In the genomic region with DNA sequence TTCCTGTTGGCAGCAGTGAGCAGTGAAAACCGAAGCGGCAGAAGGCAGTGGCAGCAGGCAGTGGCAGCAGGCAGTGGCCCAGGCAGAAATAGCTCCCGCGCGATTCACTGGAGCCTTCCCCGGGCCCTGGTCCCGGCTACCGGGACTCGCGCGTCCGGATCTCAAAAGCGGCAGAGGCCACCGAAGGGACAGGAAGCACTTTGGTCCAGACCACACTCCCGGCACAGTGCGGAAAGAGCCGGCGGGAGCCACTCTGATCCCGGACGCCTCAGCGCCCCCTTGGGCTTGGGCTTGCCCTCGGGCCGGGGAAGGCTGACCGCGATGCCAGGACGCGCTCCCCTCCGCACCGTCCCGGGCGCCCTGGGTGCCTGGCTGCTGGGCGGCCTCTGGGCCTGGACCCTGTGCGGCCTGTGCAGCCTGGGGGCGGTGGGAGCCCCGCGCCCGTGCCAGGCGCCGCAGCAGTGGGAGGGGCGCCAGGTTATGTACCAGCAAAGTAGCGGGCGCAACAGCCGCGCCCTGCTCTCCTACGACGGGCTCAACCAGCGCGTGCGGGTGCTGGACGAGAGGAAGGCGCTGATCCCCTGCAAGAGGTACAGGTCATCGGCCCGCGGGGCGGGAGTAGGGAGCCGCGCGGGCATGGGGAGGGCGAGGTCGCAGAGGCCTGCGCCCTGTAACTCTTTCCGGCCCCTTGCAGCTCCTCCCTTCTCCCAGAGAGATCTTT, we compare ENCODE assay signal across 8 cellular contexts. TPM values are rescaled to one million over a fixed set of nuclear protein-coding genes. Genes with fewer than 3 reads are reported as not detected.
A peak's percentile ranks its signal among the peaks of the same experiment; 100 is the strongest.
DNase-seq lines count a peak whose midpoint lies in the region; ATAC-seq and TF ChIP-seq lines count a peak whose summit lies in the region.

A gene (plus strand): TSS at position 22 of the 721 bp plus-strand sequence. CDS start 300 bp downstream, at position 322.

- H3K9ac ChIP-seq in NT2/D1 (ENCODE audit: insufficient read length, low read depth): peak within 1 kb of the TSS; percentile 84
- H3K9ac ChIP-seq in iPS-20b (ENCODE audit: low read depth, low read length): peak within 1 kb of the TSS; percentile 79; the same call in 1 of the 2 replicates

- peak within 1 kb of the TSS; percentile 48 for H3K4me3 ChIP-seq in CD8-positive, alpha-beta T cell (ENCODE audit: low read depth, low read length)
- H3K4me3 ChIP-seq in NT2/D1 (ENCODE audit: insufficient read length, low read depth): peak within 1 kb of the TSS; percentile 74
- peak within 1 kb of the TSS; percentile 74 to 93 for H3K4me3 ChIP-seq in body of pancreas
- peak within 1 kb of the TSS; percentile 86 for H3K4me3 ChIP-seq in iPS-20b (ENCODE audit: low read length)
- peak within 1 kb of the TSS; percentile 49 for H3K4me3 ChIP-seq in skeletal muscle cell (ENCODE audit: low read depth, low read length)

- no peak within 1 kb of the TSS for H3K27ac ChIP-seq in CD8-positive, alpha-beta T cell (ENCODE audit: low read depth, low read length)
- H3K27ac ChIP-seq in body of pancreas (peak within 1 kb of the TSS; percentile 91 to 96 (median 93)), iPS-20b (ENCODE audit: low read length) (no peak within 1 kb of the TSS)

- peaks cover 4% of the 10 kb centered on the region for H3K27me3 ChIP-seq in CD8-positive, alpha-beta T cell (ENCODE audit: insufficient read depth, low read length)
- H3K27me3 ChIP-seq in NT2/D1 (ENCODE audit: insufficient read depth, insufficient read length) (peaks cover 47% of the 10 kb centered on the region), body of pancreas (peaks cover 0 to under 1% of the 10 kb centered on the region in 2 donors), iPS-20b (ENCODE audit: insufficient read depth, low read length) (peaks cover 58% of the 10 kb centered on the region)

- in situ Hi-C loops in GM18951 (cut with MboI; ENCODE audit: low sequenced_read_pairs, unreplicated experiment): loop anchor here (25.0 kb wide), 2 partner anchors 292 to 417 kb away; no protein-coding TSS in a partner anchor

- H3K4me1 Mint-ChIP-seq in CD8-positive, alpha-beta T cell (ENCODE audit: low read depth): peaks cover 19% of the 10 kb centered on the region

- TF ChIP-seq CTCF in CD8-positive, alpha-beta T cell (IDR thresholded peaks at IDR 0.05): no peak
- peak in 4 of 7 experiments; percentile 5 to 73 (median 54) for TF ChIP-seq CTCF in body of pancreas (IDR thresholded peaks at IDR 0.05)

- H3K27me3 Mint-ChIP-seq in CD8-positive, alpha-beta T cell (ENCODE audit: low read depth): peaks cover 45% of the 10 kb centered on the region

- CTCF ChIA-PET in CD8-positive, alpha-beta T cell (lab: Charles Lee): no interaction called here

- POLR2A ChIA-PET in CD8-positive, alpha-beta T cell (lab: Charles Lee): no interaction called here

- TF ChIP-seq POLR2A in GM18951 (IDR thresholded peaks at IDR 0.05; ENCODE audit: extremely low read depth, insufficient read depth, insufficient read length) (peak; percentile 62), body of pancreas (IDR thresholded peaks at IDR 0.05) (peak; percentile 51 to 88 (median 87))

- WGBS in body of pancreas, 2 donors: 0 to 1% methylated on average over 18 to 62 of the region's 62 CpGs

- peak in 6 of 7 experiments; percentile 7 to 52 (median 18) for DNase-seq in CD8-positive, alpha-beta T cell
- peak; percentile 39 for DNase-seq in NT2/D1 (ENCODE audit: low read depth, low spot score)
- peak; percentile 75 to 87 (median 84) for DNase-seq in body of pancreas
- DNase-seq in skeletal muscle cell (ENCODE audit: low read depth): no peak
- no peak for DNase-seq in T-helper 9 cell

- H3K9me3 Mint-ChIP-seq in CD8-positive, alpha-beta T cell: peaks cover 5% of the 10 kb centered on the region

- H3K4me1 ChIP-seq in CD8-positive, alpha-beta T cell (ENCODE audit: insufficient read depth, low read length): peaks cover 4% of the 10 kb centered on the region
- H3K4me1 ChIP-seq in NT2/D1 (ENCODE audit: insufficient read depth, insufficient read length) (peaks cover 5% of the 10 kb centered on the region), body of pancreas (peaks cover 48% of the 10 kb centered on the region), iPS-20b (ENCODE audit: insufficient read depth, low read length) (no peaks in the 10 kb centered on the region; the same call in 1 of the 2 replicates)

- ATAC-seq in CD8-positive, alpha-beta T cell: peak; percentile 45
- ATAC-seq in HG03442 (IDR thresholded peaks at IDR 0.05; ENCODE audit: unreplicated experiment) (peak; percentile 48), body of pancreas (peak; percentile 82)

- peak within 1 kb of the TSS; percentile 83 for H3K4me3 Mint-ChIP-seq in CD8-positive, alpha-beta T cell

- H3K36me3 Mint-ChIP-seq in CD8-positive, alpha-beta T cell: no peaks in the 10 kb centered on the region

- intact Hi-C loops in CD8-positive, alpha-beta T cell (cut with DNase I, micrococcal nuclease): no loop called here
- intact Hi-C loops in body of pancreas (cut with DNase I): no loop called here

- H3K9me3 ChIP-seq in CD8-positive, alpha-beta T cell (ENCODE audit: low read length): no peaks in the 10 kb centered on the region
- H3K9me3 ChIP-seq in NT2/D1 (ENCODE audit: insufficient read depth, low read length): 0 out of 2 replicates have a peak, but pooled peaks cover 8% of the 10 kb centered on the region
- no peaks in the 10 kb centered on the region for H3K9me3 ChIP-seq in body of pancreas
- H3K9me3 ChIP-seq in iPS-20b (ENCODE audit: insufficient read depth, low read depth, low read length): peaks cover 5% of the 10 kb centered on the region; the same call in 1 of the 2 replicates

- H3K36me3 ChIP-seq in CD8-positive, alpha-beta T cell (ENCODE audit: insufficient read depth, low read length): no peaks in the 10 kb centered on the region
- H3K36me3 ChIP-seq in NT2/D1 (ENCODE audit: insufficient read depth, insufficient read length, low read length): peaks cover 12% of the 10 kb centered on the region
- no peaks in the 10 kb centered on the region for H3K36me3 ChIP-seq in body of pancreas (replicated peaks in 1 of 2; ENCODE audit: insufficient read depth in 1 of 2, low read depth in 2 of 2)
- H3K36me3 ChIP-seq in iPS-20b (ENCODE audit: insufficient read depth, low read depth, low read length): no peaks in the 10 kb centered on the region

- no peak within 1 kb of the TSS for H3K27ac Mint-ChIP-seq in CD8-positive, alpha-beta T cell

RNA-seq across cellular contexts. Expression of the gene that starts here (rescaled TPM):
- under 1 TPM in 1 of 2 experiments, not detected in 1; 0.42 TPM for total RNA-seq in CD8-positive, alpha-beta T cell
- total RNA-seq in body of pancreas: 10 to 100 TPM; 17.6 to 24.7 TPM

Comparison
In these comparisons a context has a peak if more than half of its experiments do, and no peak if none do; other contexts are left out.
1. RNA of the gene that starts here (total RNA-seq): 17.6 to 24.7 TPM in body of pancreas; 0.42 TPM in CD8-positive, alpha-beta T cell; every median in the first group is over 10 times any median in the second.
2. Peak in DNase-seq, ATAC-seq and H3K4me3 ChIP-seq in CD8-positive, alpha-beta T cell; RNA of the gene not detected or under 1 TPM.
3. DNase-seq: peak in NT2/D1 (single experiment) and body of pancreas (4 of 4); none in skeletal muscle cell (single experiment) and T-helper 9 cell (single experiment).
4. H3K27ac ChIP-seq: peak in body of pancreas (4 of 4); none in CD8-positive, alpha-beta T cell (single experiment) and iPS-20b (single experiment).
5. Peak in every context shown above with its lines, with median percentiles within 50 percentile points of each other: ATAC-seq and H3K4me3 ChIP-seq.